ENCODE assay signal across 8 cellular contexts in the genomic region with DNA sequence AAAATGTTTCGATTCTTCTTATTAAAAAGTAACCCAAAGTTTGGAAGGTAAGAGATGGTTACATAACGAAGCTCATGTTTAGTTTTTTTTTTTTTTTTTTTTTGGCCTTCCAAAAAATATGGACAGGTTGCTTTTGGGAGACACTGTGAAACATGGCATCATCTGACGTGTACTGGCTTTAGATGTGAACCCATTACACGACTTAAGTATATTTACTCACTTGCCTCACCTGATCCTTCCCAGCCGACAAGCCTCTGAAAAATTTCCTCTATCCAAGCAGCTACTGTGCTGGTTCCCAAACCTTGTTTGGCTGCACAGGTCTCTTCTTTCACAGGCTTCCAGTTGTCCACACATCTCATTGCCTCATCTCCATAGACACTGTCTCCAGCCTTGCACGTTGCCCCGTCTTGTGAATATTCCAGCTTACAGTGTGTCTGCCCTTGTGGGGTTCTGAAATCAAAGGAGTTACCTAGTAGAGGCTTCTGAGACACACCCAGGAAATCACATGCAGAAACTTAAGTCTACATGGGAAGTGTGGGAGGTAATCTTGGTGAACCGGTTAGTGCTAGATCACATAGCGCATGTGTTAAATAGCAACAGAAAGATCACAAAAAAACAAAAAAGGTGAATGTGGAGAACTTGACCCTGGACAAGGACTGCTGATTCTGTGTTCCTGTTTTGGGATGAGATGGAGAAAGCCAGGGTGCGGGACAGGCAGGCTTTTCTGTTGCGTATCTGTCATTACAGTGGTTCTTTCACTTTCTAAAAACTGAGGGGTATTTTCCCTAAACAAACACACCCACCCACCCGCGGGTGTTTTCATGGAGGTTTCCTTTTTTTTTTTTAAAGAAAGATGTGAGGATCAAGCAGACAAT.
A peak's percentile ranks its signal among the peaks of the same experiment; 100 is the strongest.
DNase-seq lines count a peak whose midpoint lies in the region; ATAC-seq and TF ChIP-seq lines count a peak whose summit lies in the region.

No MANE protein-coding gene starts in this region.

- H3K36me3 ChIP-seq in GM06990 (ENCODE audit: control insufficient read depth, insufficient read depth, low read length) = peaks cover 6% of the 10 kb centered on the region
- H3K36me3 ChIP-seq in Loucy (ENCODE audit: insufficient read depth, low read length) = peaks cover 11% of the 10 kb centered on the region; the same call in 1 of the 2 replicates

- ATAC-seq in activated naive CD8-positive, alpha-beta T cell treated with anti-CD3 and anti-CD28 coated beads, Interleukin-2, amount 50 U/mL, for 24 hours = no peak
- no peak for ATAC-seq in GM18873 (IDR thresholded peaks at IDR 0.05; ENCODE audit: low FRiP score, unreplicated experiment)

- peaks cover 9% of the 10 kb centered on the region for H3K4me1 ChIP-seq in Loucy (ENCODE audit: insufficient read depth, low read length, poor library complexity, severe bottlenecking)

- no peaks in the 10 kb centered on the region for H3K9me3 ChIP-seq in Loucy (ENCODE audit: insufficient read depth, low read depth, low read length)

- H3K4me3 ChIP-seq in GM06990 (replicated peaks; ENCODE audit: low read depth, low read length) (peak overlapping the region; percentile 8; the same call in 1 of the 2 replicates), Loucy (ENCODE audit: low read length, poor library complexity, severe bottlenecking) (no peak overlapping the region)

- DNase-seq in GM06990 (ENCODE audit: extremely low read depth, insufficient read length) (no peak), nephron progenitor cell (no peak), NCI-H1105 (lab: John Stamatoyannopoulos, UW) (no peak), NCI-H1105 treated with DMSO at 0.1 percent for 48 hours (lab: John Stamatoyannopoulos, UW) (no peak), Ammon's horn (ENCODE audit: low spot score) (no peak)
- no peak for DNase-seq in activated naive CD8-positive, alpha-beta T cell treated with anti-CD3 and anti-CD28 coated beads, Interleukin-2, amount 50 U/mL, for 24 hours

- no peaks in the 10 kb centered on the region for H3K27me3 ChIP-seq in GM06990 (replicated peaks; ENCODE audit: control insufficient read depth, insufficient read depth, low read length)
- H3K27me3 ChIP-seq in Loucy (ENCODE audit: insufficient read depth, low read length, poor library complexity, severe bottlenecking) = no peaks in the 10 kb centered on the region

- no peaks in the 10 kb centered on the region for H3K9me3 Mint-ChIP-seq in activated naive CD8-positive, alpha-beta T cell treated with anti-CD3 and anti-CD28 coated beads, Interleukin-2, amount 50 U/mL, for 24 hours
- H3K9me3 Mint-ChIP-seq in nephron progenitor cell = no peaks in the 10 kb centered on the region

- no peak for TF ChIP-seq CTCF in GM06990 (IDR thresholded peaks at IDR 0.05; ENCODE audit: insufficient read depth, low read length, poor library complexity, severe bottlenecking)
- no peak for TF ChIP-seq CTCF in Loucy (conservative IDR thresholded peaks at IDR 0.05; ENCODE audit: low read length)
- no peak for TF ChIP-seq CTCF in nephron progenitor cell (IDR thresholded peaks at IDR 0.05)

- H3K79me2 ChIP-seq in Loucy (ENCODE audit: insufficient read depth, low read length) = no peaks in the 10 kb centered on the region

- no peaks in the 10 kb centered on the region for H3K9me2 ChIP-seq in Loucy (replicated peaks; ENCODE audit: low read depth, low read length)

- H3K9ac ChIP-seq in Loucy (ENCODE audit: low read depth, low read length, poor library complexity, severe bottlenecking) = no peak overlapping the region

- peak overlapping the region; percentile 35 for H3K4me2 ChIP-seq in Loucy (ENCODE audit: low read depth, low read length, poor library complexity, severe bottlenecking)

- H3K27ac Mint-ChIP-seq in activated naive CD8-positive, alpha-beta T cell treated with anti-CD3 and anti-CD28 coated beads, Interleukin-2, amount 50 U/mL, for 24 hours = peak overlapping the region; percentile 79
- H3K27ac Mint-ChIP-seq in nephron progenitor cell = peak overlapping the region; percentile 97

- H4K20me1 ChIP-seq in Loucy (ENCODE audit: insufficient read depth, low read length, poor library complexity, severe bottlenecking) = no peaks in the 10 kb centered on the region

- no peaks in the 10 kb centered on the region for H3F3A ChIP-seq in Loucy (ENCODE audit: low read depth)

- H2AFZ ChIP-seq in Loucy (ENCODE audit: low read length) = no peak overlapping the region

- peaks cover 4% of the 10 kb centered on the region for H3K36me3 Mint-ChIP-seq in activated naive CD8-positive, alpha-beta T cell treated with anti-CD3 and anti-CD28 coated beads, Interleukin-2, amount 50 U/mL, for 24 hours (ENCODE audit: low read depth)
- H3K36me3 Mint-ChIP-seq in nephron progenitor cell (ENCODE audit: low read depth) = peaks cover 23% of the 10 kb centered on the region

- H3K27me3 Mint-ChIP-seq in activated naive CD8-positive, alpha-beta T cell treated with anti-CD3 and anti-CD28 coated beads, Interleukin-2, amount 50 U/mL, for 24 hours = no peaks in the 10 kb centered on the region
- H3K27me3 Mint-ChIP-seq in nephron progenitor cell (ENCODE audit: low read depth, poor library complexity) = no peaks in the 10 kb centered on the region

- peaks cover 61% of the 10 kb centered on the region for H3K4me1 Mint-ChIP-seq in activated naive CD8-positive, alpha-beta T cell treated with anti-CD3 and anti-CD28 coated beads, Interleukin-2, amount 50 U/mL, for 24 hours
- peaks cover 84% of the 10 kb centered on the region for H3K4me1 Mint-ChIP-seq in nephron progenitor cell

- peak overlapping the region; percentile 82 for H3K4me3 Mint-ChIP-seq in activated naive CD8-positive, alpha-beta T cell treated with anti-CD3 and anti-CD28 coated beads, Interleukin-2, amount 50 U/mL, for 24 hours
- peak overlapping the region; percentile 54 for H3K4me3 Mint-ChIP-seq in nephron progenitor cell
